ENCODE assay signal across 8 cellular contexts in genomic region chr3:143885803-143886427, GRCh38. TPM values are rescaled to one million over a fixed set of nuclear protein-coding genes. Genes with fewer than 3 reads are reported as not detected.
DNase-seq lines count a peak whose midpoint lies in the region; ATAC-seq and TF ChIP-seq lines count a peak whose summit lies in the region.

No MANE protein-coding gene starts in this region.

- H3K27ac Mint-ChIP-seq in T-helper 17 cell, result no peak overlapping the region

- DNase-seq in AG09309 (ENCODE audit: low read depth) (no peak), GM12865 (ENCODE audit: low read depth) (peak; percentile 74), T-helper 17 cell (no peak), erythroblast (lab: John Stamatoyannopoulos, UW) (peak; percentile 64 to 75)
- no peak for DNase-seq in activated effector memory CD4-positive, alpha-beta T cell treated with Interleukin-2 at 50 U/mL for 16 hours

- no peak for TF ChIP-seq EP300 in neural cell (conservative IDR thresholded peaks at IDR 0.05; ENCODE audit: poor library complexity, severe bottlenecking)

- no peaks in the 10 kb centered on the region for H3K27me3 ChIP-seq in neural cell (ENCODE audit: insufficient read depth, low read depth, low read length)

- H3K4me3 ChIP-seq in AG09309 (ENCODE audit: control insufficient read depth, low read depth, low read length) (no peak overlapping the region), GM12865 (ENCODE audit: low read depth, low read length) (no peak overlapping the region), HEK293 (ENCODE audit: low read depth, low read length) (no peak overlapping the region), neural cell (ENCODE audit: low read length) (no peak overlapping the region)

- no peaks in the 10 kb centered on the region for H3K9me2 ChIP-seq in neural cell (ENCODE audit: insufficient read depth, low read length)

- peak; percentile 49 for TF ChIP-seq RAD21 in neural cell (conservative IDR thresholded peaks at IDR 0.05)

- no peaks in the 10 kb centered on the region for H3F3A ChIP-seq in neural cell (ENCODE audit: insufficient read depth, low read length, poor library complexity, severe bottlenecking)

- H3K4me1 Mint-ChIP-seq in T-helper 17 cell, result no peaks in the 10 kb centered on the region

- H3K27ac ChIP-seq in HEK293 (ENCODE audit: extremely low read depth, low read depth, low read length), result no peak overlapping the region
- H3K27ac ChIP-seq in neural cell (ENCODE audit: low read length), result no peak overlapping the region

- POLR2A ChIA-PET in HEK293 (lab: Yijun Ruan, JAX), result no interaction called here

- H3K9me3 ChIP-seq in HEK293 (ENCODE audit: control insufficient read depth, insufficient read depth, low read depth, low read length) (no peaks in the 10 kb centered on the region), T-helper 17 cell (ENCODE audit: control insufficient read depth, low read length, poor library complexity, severe bottlenecking) (no peaks in the 10 kb centered on the region), neural cell (ENCODE audit: low read length) (no peaks in the 10 kb centered on the region)

- no peak overlapping the region for H3K4me3 Mint-ChIP-seq in T-helper 17 cell

- H3K36me3 ChIP-seq in HEK293 (ENCODE audit: control insufficient read depth in 2 of 2, insufficient read depth in 1 of 2, low read length in 2 of 2), result no peaks in the 10 kb centered on the region
- H3K36me3 ChIP-seq in neural cell (ENCODE audit: insufficient read depth, low read length), result no peaks in the 10 kb centered on the region

- H3K9ac ChIP-seq in neural cell (ENCODE audit: low read length), result no peak overlapping the region

- CTCF ChIA-PET in HEK293 (lab: Yijun Ruan, JAX), result interaction anchor here (0.6 to 1.5 kb wide), 6 partner anchors 9 to 260 kb away, joined by 3 to 6 read pairs (median 3); no protein-coding TSS in a partner anchor

- H3K4me1 ChIP-seq in HEK293 (ENCODE audit: control insufficient read depth, insufficient read depth, low read length), result no peaks in the 10 kb centered on the region

- no peak overlapping the region for H2AFZ ChIP-seq in neural cell (ENCODE audit: low read depth, low read length)

- H4K20me1 ChIP-seq in neural cell (ENCODE audit: insufficient read depth), result no peaks in the 10 kb centered on the region

- TF ChIP-seq POLR2A in erythroblast (IDR thresholded peaks at IDR 0.05; ENCODE audit: low read length), result no peak

- peaks cover 13% of the 10 kb centered on the region for H3K27me3 Mint-ChIP-seq in T-helper 17 cell

- ATAC-seq in T-helper 17 cell, result peak; percentile 80

- no peaks in the 10 kb centered on the region for H3K79me2 ChIP-seq in neural cell (replicated peaks; ENCODE audit: insufficient read depth, low read length)

- no peak overlapping the region for H3K4me2 ChIP-seq in neural cell (ENCODE audit: low read length)

- H3K36me3 Mint-ChIP-seq in T-helper 17 cell (ENCODE audit: low read depth), result no peaks in the 10 kb centered on the region

- TF ChIP-seq CTCF in AG09309 (IDR thresholded peaks at IDR 0.05; ENCODE audit: control insufficient read depth, insufficient read depth, low read depth, low read length, missing control alignments) (peak; percentile 80), GM12865 (IDR thresholded peaks at IDR 0.05; ENCODE audit: insufficient read depth, low read depth, low read length, missing control alignments) (peak; percentile 80), HEK293 (tag by site-specific recombination; IDR thresholded peaks at IDR 0.05) (no peak), LNCAP (IDR thresholded peaks at IDR 0.05) (peak; percentile 90), neural cell (IDR thresholded peaks at IDR 0.05; ENCODE audit: poor library complexity, severe bottlenecking) (peak; percentile 56)

TF ChIP-seq in HEK293, 187 proteins besides CTCF, POLR2A, EP300 and RAD21:
- no peak for TF ChIP-seq MZF1 (tag by site-specific recombination; IDR thresholded peaks at IDR 0.05; ENCODE audit: borderline replicate concordance)
- TF ChIP-seq ZNF654 (tag by site-specific recombination; IDR thresholded peaks at IDR 0.05; ENCODE audit: low read depth), result peak; percentile 41
- no peak for TF ChIP-seq ZNF664 (tag by site-specific recombination; IDR thresholded peaks at IDR 0.05)
TF ChIP-seq in HEK293: peak in this region for 1.

TF ChIP-seq in neural cell, 6 proteins besides CTCF, POLR2A, EP300 and RAD21:
- TF ChIP-seq EZH2 (IDR thresholded peaks at IDR 0.05; ENCODE audit: borderline replicate concordance, insufficient read depth, low read length, poor library complexity, severe bottlenecking) (no peak), SMC3 (conservative IDR thresholded peaks at IDR 0.05; ENCODE audit: poor library complexity) (peak; percentile 47), MXI1 (conservative IDR thresholded peaks at IDR 0.05; ENCODE audit: poor library complexity, severe bottlenecking) (no peak)

RNA-seq across cellular contexts. Expression of gene SLC9A9, which starts 37.6 kb away (rescaled TPM):
- total RNA-seq in T-helper 17 cell, result 10 to 100 TPM; 25.3 to 31.8 TPM
- 0.22 and 0.54 TPM in 2 replicates for polyA plus RNA-seq in neural cell
- polyA minus RNA-seq in neural cell, result 0.73 and 1.0 TPM in 2 replicates

Comparison
In these comparisons a context has a peak if more than half of its experiments do, and no peak if none do; other contexts are left out.
1. DNase-seq: peak in GM12865 (single experiment) and erythroblast (2 of 2); none in AG09309 (single experiment), T-helper 17 cell (0 of 3) and activated effector memory CD4-positive, alpha-beta T cell treated with Interleukin-2 at 50 U/mL for 16 hours (single experiment).